Comparison of ENCODE assay signal across 29 cellular contexts in genomic region chr12:104723895-104724294, GRCh38.
DNase-seq lines count a peak whose midpoint lies in the region; ATAC-seq, FAIRE-seq and TF ChIP-seq lines count a peak whose summit lies in the region.
"Had no signal": no experiment of that assay in that cellular context is flagged by ENCODE, and none has a peak within 500 bp of the region (broad histone marks: within the 10 kb centered on the region; RNA-seq: fewer than 3 reads in every experiment).

No MANE protein-coding gene starts in this region.

- H3K27ac ChIP-seq in BLaER1 treated with 17β-estradiol and CSF1 and Interleukin-3, amounts not matched to agents 10 nM and 100 nM: peak overlapping the region in 2 of 11 experiments; percentile 26 to 80; a peak in 1 of 22 replicates
- H3K27ac ChIP-seq in CD8-positive, alpha-beta T cell (ENCODE audit: low read depth, low read length): no peak overlapping the region
- H3K27ac ChIP-seq in K562 (ENCODE audit: extremely low read depth, low read depth, low read length): no peak overlapping the region
- H3K27ac ChIP-seq: left lung, PC-9, upper lobe of left lung had no signal

- H2AFZ ChIP-seq in K562 (ENCODE audit: low read depth, low read length): no peak overlapping the region
- H2AFZ ChIP-seq: PC-9 had no signal

- no peak overlapping the region for H3K4me3 ChIP-seq in BLaER1 treated with 17β-estradiol and CSF1 and Interleukin-3, amounts not matched to agents 10 nM and 100 nM
- no peak overlapping the region for H3K4me3 ChIP-seq in CD8-positive, alpha-beta T cell (ENCODE audit: low read depth, low read length)
- no peak overlapping the region for H3K4me3 ChIP-seq in K562
- H3K4me3 ChIP-seq: left lung, PC-9, upper lobe of left lung had no signal

- TF ChIP-seq RAD21 in K562 (CRISPR knock-in tag; conservative IDR thresholded peaks at IDR 0.05 in 1 of 2, IDR thresholded peaks at IDR 0.05 in 1 of 2): no peak

- 84% methylated on average over 2 of the region's 2 CpGs for WGBS in K562 (ENCODE audit: insufficient coverage, low coverage, missing lambda C conversion rate)

- no peak for FAIRE-seq in K562 (lab: Jason Lieb, UNC)
- FAIRE-seq: endothelial cell of umbilical vein, GM12891, H1 had no signal

- no peaks in the 10 kb centered on the region for H3K9me1 ChIP-seq in K562 (ENCODE audit: control insufficient read depth, insufficient read depth, low read length)

- H3K27me3 Mint-ChIP-seq in CD8-positive, alpha-beta T cell (ENCODE audit: low read depth): no peaks in the 10 kb centered on the region
- peaks cover 24% of the 10 kb centered on the region for H3K27me3 Mint-ChIP-seq in nephron (ENCODE audit: low read depth)
- H3K27me3 Mint-ChIP-seq: activated naive CD8-positive, alpha-beta T cell treated with anti-CD3 and anti-CD28 coated beads, Interleukin-2, amount 50 U/mL, for 24 hours had no signal

- intact Hi-C loops in CD8-positive, alpha-beta T cell (cut with DNase I, micrococcal nuclease): loop anchor here in 1 of 2 experiments (5.0 kb wide), 2 partner anchors 233 to 267 kb away; partner anchors contain the start of genes CHST11 and SLC41A2
- intact Hi-C loops in K562 (cut with micrococcal nuclease): no loop called here

- no peaks in the 10 kb centered on the region for H3K9me3 Mint-ChIP-seq in CD8-positive, alpha-beta T cell
- no peaks in the 10 kb centered on the region for H3K9me3 Mint-ChIP-seq in nephron
- H3K9me3 Mint-ChIP-seq: activated naive CD8-positive, alpha-beta T cell treated with anti-CD3 and anti-CD28 coated beads, Interleukin-2, amount 50 U/mL, for 24 hours; neural crest cell had no signal

- peaks cover 0 to 100% (median 67%) of the 10 kb centered on the region in 11 experiments; a peak in 17 of 22 replicates for H4K20me1 ChIP-seq in BLaER1 treated with 17β-estradiol and CSF1 and Interleukin-3, amounts not matched to agents 10 nM and 100 nM
- H4K20me1 ChIP-seq in K562 (replicated peaks; ENCODE audit: control insufficient read depth, insufficient read depth, low read length): 0 out of 2 replicates have a peak, but pooled peaks cover 3% of the 10 kb centered on the region

- H3K4me3 Mint-ChIP-seq in CD8-positive, alpha-beta T cell: no peak overlapping the region
- no peak overlapping the region for H3K4me3 Mint-ChIP-seq in nephron
- H3K4me3 Mint-ChIP-seq: activated naive CD8-positive, alpha-beta T cell treated with anti-CD3 and anti-CD28 coated beads, Interleukin-2, amount 50 U/mL, for 24 hours; CD14-positive monocyte; neural crest cell had no signal

- no peak for TF ChIP-seq EP300 in K562 (IDR thresholded peaks at IDR 0.05; ENCODE audit: low read length)

- H3K9me3 ChIP-seq in BLaER1 treated with 17β-estradiol and CSF1 and Interleukin-3, amounts not matched to agents 10 nM and 100 nM (replicated peaks in 1 of 11): no peaks in the 10 kb centered on the region
- H3K9me3 ChIP-seq in CD8-positive, alpha-beta T cell (ENCODE audit: low read length): no peaks in the 10 kb centered on the region
- H3K9me3 ChIP-seq in K562 (replicated peaks; ENCODE audit: control insufficient read depth, insufficient read depth, low read depth, low read length): no peaks in the 10 kb centered on the region
- H3K9me3 ChIP-seq: left lung, upper lobe of left lung had no signal

- peak overlapping the region in 2 of 11 experiments; percentile 7 to 76; a peak in 1 of 22 replicates for H3K9ac ChIP-seq in BLaER1 treated with 17β-estradiol and CSF1 and Interleukin-3, amounts not matched to agents 10 nM and 100 nM
- H3K9ac ChIP-seq in K562 (ENCODE audit: insufficient read depth in 1 of 2, low read depth in 2 of 2, low read length in 2 of 2): no peak overlapping the region

- no peak for TF ChIP-seq POLR2A in K562 (conservative IDR thresholded peaks at IDR 0.05)

- H3K4me2 ChIP-seq in BLaER1 treated with 17β-estradiol and CSF1 and Interleukin-3, amounts not matched to agents 10 nM and 100 nM: peak overlapping the region in 6 of 11 experiments; percentile 87 to 96 (median 92); a peak in 10 of 22 replicates
- no peak overlapping the region for H3K4me2 ChIP-seq in K562 (ENCODE audit: insufficient read depth, low read length)
- H3K4me2 ChIP-seq: PC-9 had no signal

- DNase-seq in CD8-positive, alpha-beta T cell: no peak
- DNase-seq in K562 (ENCODE audit: extremely low read depth in 1 of 4, low spot score in 3 of 4): no peak
- DNase-seq in SKM-1 (lab: John Stamatoyannopoulos, UW; ENCODE audit: unreplicated experiment): no peak
- DNase-seq: activated CD4-positive, alpha-beta T cell treated with anti-CD3 and anti-CD28 coated beads, Interleukin-2, amount 50 U/mL, for 48 hours; activated CD4-positive, CD25-positive, alpha-beta regulatory T cell; activated CD8-positive, alpha-beta memory T cell treated with anti-CD3 and anti-CD28 coated beads, Interleukin-2, amount 50 U/mL, for 48 hours; activated effector memory CD4-positive, alpha-beta T cell treated with Interleukin-2 at 50 U/mL for 16 hours; activated naive CD8-positive, alpha-beta T cell treated with anti-CD3 and anti-CD28 coated beads, Interleukin-2, amount 50 U/mL, for 24 hours; left lung; mesendoderm; MV-4-11; NCI-H2171; NCI-H510A treated with DMSO at 0.1 percent for 48 hours; PC-9; stimulated activated CD4-positive, alpha-beta T cell treated with anti-CD3 and anti-CD28 coated beads, Interleukin-12 subunit alpha, Interleukin-12 subunit beta, amount 100 ng/mL, for 4 hours; stimulated activated CD4-positive, alpha-beta T cell treated with anti-CD3 and anti-CD28 coated beads, Interleukin-4, amount 100 ng/mL, for 1 hour; SW 1271; upper lobe of left lung had no signal

- H3K79me2 ChIP-seq in K562 (ENCODE audit: control insufficient read depth, insufficient read depth, low read length): peaks cover 36% of the 10 kb centered on the region; the same call in 2 of the 3 replicates

- peaks cover 0 to 40% (median 15%) of the 10 kb centered on the region in 11 experiments; a peak in 16 of 22 replicates for H3K36me3 ChIP-seq in BLaER1 treated with 17β-estradiol and CSF1 and Interleukin-3, amounts not matched to agents 10 nM and 100 nM
- H3K36me3 ChIP-seq in CD8-positive, alpha-beta T cell (ENCODE audit: insufficient read depth, low read length): no peaks in the 10 kb centered on the region
- H3K36me3 ChIP-seq in K562 (ENCODE audit: control insufficient read depth, insufficient read depth, low read length): peaks cover 20% of the 10 kb centered on the region; the same call in 1 of the 3 replicates
- H3K36me3 ChIP-seq: left lung, upper lobe of left lung had no signal

- H3K27me3 ChIP-seq in BLaER1 treated with 17β-estradiol and CSF1 and Interleukin-3, amounts not matched to agents 10 nM and 100 nM: no peaks in the 10 kb centered on the region
- H3K27me3 ChIP-seq in CD8-positive, alpha-beta T cell (ENCODE audit: insufficient read depth, low read length): no peaks in the 10 kb centered on the region
- H3K27me3 ChIP-seq in K562 (ENCODE audit: control insufficient read depth in 2 of 2, insufficient read depth in 2 of 2, low read length in 2 of 2): no peaks in the 10 kb centered on the region
- H3K27me3 ChIP-seq: left lung, upper lobe of left lung had no signal

- peaks cover 59% of the 10 kb centered on the region for H3K4me1 Mint-ChIP-seq in CD8-positive, alpha-beta T cell (ENCODE audit: low read depth)
- peaks cover 76% of the 10 kb centered on the region for H3K4me1 Mint-ChIP-seq in nephron

- in situ Hi-C loops in K562 (cut with MboI): no loop called here

- TF ChIP-seq CTCF in CD8-positive, alpha-beta T cell (IDR thresholded peaks at IDR 0.05): no peak
- TF ChIP-seq CTCF in K562 (IDR thresholded peaks at IDR 0.05 in 2 of 3, conservative IDR thresholded peaks at IDR 0.05 in 1 of 3; ENCODE audit: insufficient read depth in 2 of 3, low read depth in 1 of 3, low read length in 3 of 3) (no peak), nephron (IDR thresholded peaks at IDR 0.05; ENCODE audit: unreplicated experiment in 3 of 3) (no peak)

- BruUV-seq in K562 (replicated peaks; lab: Mats Ljungman, UMichigan): no TSS peak

- no peak for ATAC-seq in CD8-positive, alpha-beta T cell
- ATAC-seq in K562: no peak
- no peak for ATAC-seq in GM18519 (IDR thresholded peaks at IDR 0.05; ENCODE audit: low FRiP score, unreplicated experiment)
- no peak for ATAC-seq in HG02970 (IDR thresholded peaks at IDR 0.05; ENCODE audit: low FRiP score, unreplicated experiment)
- ATAC-seq: activated naive CD8-positive, alpha-beta T cell treated with anti-CD3 and anti-CD28 coated beads, Interleukin-2, amount 50 U/mL, for 24 hours; left lung; Right ventricle myocardium inferior; sciatic nerve had no signal

- CTCF ChIA-PET in CD8-positive, alpha-beta T cell (lab: Charles Lee): no interaction called here
- CTCF ChIA-PET in K562 (lab: Yijun Ruan, JAX; ENCODE audit: low intra/inter-chr PET ratio): no interaction called here

- H3K4me1 ChIP-seq in BLaER1 treated with 17β-estradiol and CSF1 and Interleukin-3, amounts not matched to agents 10 nM and 100 nM: peaks cover 66 to 100% (median 80%) of the 10 kb centered on the region in 10 experiments
- H3K4me1 ChIP-seq in CD8-positive, alpha-beta T cell (ENCODE audit: insufficient read depth, low read length): peaks cover 39% of the 10 kb centered on the region
- peaks cover 26 to 57% of the 10 kb centered on the region in 2 experiments for H3K4me1 ChIP-seq in K562 (replicated peaks in 1 of 2; ENCODE audit: control insufficient read depth in 2 of 2, insufficient read depth in 2 of 2, low read length in 2 of 2)

- POLR2A ChIA-PET in CD8-positive, alpha-beta T cell (lab: Charles Lee): no interaction called here
- POLR2A ChIA-PET in K562 (lab: Yijun Ruan, JAX): interaction anchor here (0.8 to 1.1 kb wide), 2 partner anchors 11 to 14 kb away, joined by 3 to 4 read pairs; no protein-coding TSS in a partner anchor

- peak overlapping the region; percentile 27 for H3K27ac Mint-ChIP-seq in CD8-positive, alpha-beta T cell
- H3K27ac Mint-ChIP-seq in nephron: peak overlapping the region in 2 of 3 experiments; percentile 11 to 29
- H3K27ac Mint-ChIP-seq: activated naive CD8-positive, alpha-beta T cell treated with anti-CD3 and anti-CD28 coated beads, Interleukin-2, amount 50 U/mL, for 24 hours had no signal

- no peaks in the 10 kb centered on the region for H3K36me3 Mint-ChIP-seq in CD8-positive, alpha-beta T cell
- H3K36me3 Mint-ChIP-seq in nephron (ENCODE audit: low read depth): no peaks in the 10 kb centered on the region

TF ChIP-seq in K562, 482 proteins besides CTCF, POLR2A, EP300 and RAD21:
- TF ChIP-seq CBX2 (IDR thresholded peaks at IDR 0.05; ENCODE audit: insufficient read depth, low read length, poor library complexity, severe bottlenecking) (no peak), ZNF75A (CRISPR knock-in tag; IDR thresholded peaks at IDR 0.05) (no peak), ID3 (CRISPR knock-in tag; IDR thresholded peaks at IDR 0.05) (no peak), ID3 (tag; IDR thresholded peaks at IDR 0.05) (peak; percentile 53; the same call in 1 of the 2 replicates)
